ENCODE assay signal across 7 cellular contexts in genomic region chr19:10402441-10403038, GRCh38. TPM values are rescaled to one million over a fixed set of nuclear protein-coding genes. Genes with fewer than 3 reads are reported as not detected.
DNase-seq lines count a peak whose midpoint lies in the region; ATAC-seq and TF ChIP-seq lines count a peak whose summit lies in the region.

No MANE protein-coding gene starts in this region.

- H3K27ac ChIP-seq in Peyer's patch = peak overlapping the region; percentile 72 to 86 (median 79)

- H3K9ac ChIP-seq in endocrine pancreas (ENCODE audit: control insufficient read depth, insufficient read depth, low read length) = peak overlapping the region; percentile 91

- H3K4me1 ChIP-seq in Peyer's patch (peaks cover 2 to 43% (median 15%) of the 10 kb centered on the region in 4 donors), endocrine pancreas (ENCODE audit: control insufficient read depth, insufficient read depth, low read length) (no peaks in the 10 kb centered on the region)

- no peaks in the 10 kb centered on the region for H3K9me3 ChIP-seq in Peyer's patch
- H3K9me3 ChIP-seq in endocrine pancreas (ENCODE audit: control insufficient read depth, low read length) = no peaks in the 10 kb centered on the region

- H3K27me3 Mint-ChIP-seq in nephron (ENCODE audit: low read depth) = peaks cover 40% of the 10 kb centered on the region

- H3K36me3 ChIP-seq in Peyer's patch = peaks cover 0 to 4% (median 0%) of the 10 kb centered on the region in 3 donors
- H3K36me3 ChIP-seq in endocrine pancreas (ENCODE audit: control insufficient read depth, insufficient read depth, low read length) = no peaks in the 10 kb centered on the region

- DNase-seq in Peyer's patch = no peak
- DNase-seq in NCI-H1694 treated with DMSO at 0.1 percent for 48 hours (lab: John Stamatoyannopoulos, UW) = no peak

- H3K9me3 Mint-ChIP-seq in nephron = no peaks in the 10 kb centered on the region

- no peak for ATAC-seq in HG03439 (IDR thresholded peaks at IDR 0.05; ENCODE audit: unreplicated experiment)
- ATAC-seq in HG02678 (IDR thresholded peaks at IDR 0.05; ENCODE audit: unreplicated experiment) = no peak

- peaks cover 0 to 13% of the 10 kb centered on the region in 2 donors for H3K27me3 ChIP-seq in Peyer's patch
- no peaks in the 10 kb centered on the region for H3K27me3 ChIP-seq in endocrine pancreas (ENCODE audit: control insufficient read depth, insufficient read depth, low read length)

- no peak for TF ChIP-seq POLR2A in Peyer's patch (IDR thresholded peaks at IDR 0.05)

- H3K36me3 Mint-ChIP-seq in nephron (ENCODE audit: low read depth) = peaks cover 13% of the 10 kb centered on the region

- TF ChIP-seq CTCF in GM12875 (IDR thresholded peaks at IDR 0.05; ENCODE audit: borderline replicate concordance, insufficient read depth, low read depth, low read length) (no peak), Peyer's patch (IDR thresholded peaks at IDR 0.05) (no peak), nephron (IDR thresholded peaks at IDR 0.05; ENCODE audit: unreplicated experiment in 3 of 3) (no peak)

- peaks cover 22% of the 10 kb centered on the region for H3K4me1 Mint-ChIP-seq in nephron

- peak overlapping the region; percentile 98 to 99 (median 99) for H3K4me3 Mint-ChIP-seq in nephron

- H3K4me3 ChIP-seq in GM12875 (ENCODE audit: low read depth, low read length) (peak overlapping the region; percentile 86), Peyer's patch (peak overlapping the region; percentile 79 to 96 (median 84)), endocrine pancreas (ENCODE audit: control insufficient read depth, insufficient read depth, low read length) (peak overlapping the region; percentile 79)

- H3K27ac Mint-ChIP-seq in nephron = peak overlapping the region; percentile 81 to 89 (median 88)

RNA-seq across cellular contexts. Expression of gene CDC37, which starts 0.8 kb away (rescaled TPM):
- 100 to 1,000 TPM; 118 to 443 (median 159) TPM for total RNA-seq in Peyer's patch

RNA-seq across cellular contexts. Expression of gene PDE4A, which starts 17.8 kb away (rescaled TPM):
- 1 to 10 TPM; 3.3 to 7.2 (median 5.1) TPM for total RNA-seq in Peyer's patch

RNA-seq across cellular contexts. Expression of gene TYK2, which starts 22.2 kb away (rescaled TPM):
- total RNA-seq in Peyer's patch = 100 to 1,000 TPM; 138 to 531 (median 246) TPM
